Comparison of ENCODE assay signal across 24 cellular contexts in the genomic region with DNA sequence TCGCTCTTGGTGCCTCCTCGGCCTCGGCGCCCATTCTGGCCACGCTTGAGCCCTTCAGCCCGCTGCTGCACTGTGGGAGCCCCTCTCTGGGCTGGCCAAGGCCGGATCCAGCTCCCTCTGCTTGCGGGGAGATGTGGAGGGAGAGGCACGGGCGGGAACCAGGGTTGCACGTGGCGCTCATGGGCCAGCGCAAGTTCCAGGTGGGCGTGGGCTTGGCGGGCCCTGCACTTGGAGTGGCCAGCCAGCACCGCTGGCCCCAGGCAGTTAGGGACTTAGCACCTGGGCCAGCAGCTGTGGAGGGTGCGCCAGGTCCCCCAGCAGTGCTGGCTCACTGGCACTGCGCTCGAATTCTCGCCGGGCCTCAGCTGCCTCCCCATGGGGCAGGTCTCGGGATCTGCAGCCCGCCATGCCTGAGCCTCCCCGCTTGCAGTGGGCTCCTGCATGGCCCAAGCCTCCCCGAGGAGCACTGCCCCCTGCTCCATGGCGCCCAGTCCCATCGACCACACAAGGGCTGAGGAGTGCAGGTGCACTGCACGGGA.
A peak's percentile ranks its signal among the peaks of the same experiment; 100 is the strongest.
DNase-seq lines count a peak whose midpoint lies in the region; ATAC-seq, FAIRE-seq and TF ChIP-seq lines count a peak whose summit lies in the region.
"Had no signal": no experiment of that assay in that cellular context is flagged by ENCODE, and none has a peak within 500 bp of the region (broad histone marks: within the 10 kb centered on the region; RNA-seq: fewer than 3 reads in every experiment).

No MANE protein-coding gene starts in this region.

- no peak overlapping the region for H3K4me3 ChIP-seq in right cardiac atrium (ENCODE audit: low read length)
- no peak overlapping the region for H3K4me3 ChIP-seq in left ventricle myocardium inferior
- H3K4me3 ChIP-seq in kidney (ENCODE audit: low read length in 2 of 2): no peak overlapping the region
- H3K4me3 ChIP-seq: BLaER1, HAP-1 had no signal

- no peak overlapping the region for H3K27ac ChIP-seq in right cardiac atrium (ENCODE audit: low read length)
- no peak overlapping the region for H3K27ac ChIP-seq in left ventricle myocardium inferior (replicated peaks)
- no peak overlapping the region for H3K27ac ChIP-seq in kidney (ENCODE audit: low read depth in 2 of 2, low read length in 2 of 2)
- H3K27ac ChIP-seq: 22Rv1, BLaER1, C4-2B had no signal

- no peak overlapping the region for H3K4me3 Mint-ChIP-seq in immature natural killer cell
- H3K4me3 Mint-ChIP-seq: B cell; CD4-positive, CD25-positive, alpha-beta regulatory T cell; CD8-positive, alpha-beta T cell; HFFc6 had no signal

- H3K9me3 ChIP-seq in right cardiac atrium (ENCODE audit: control insufficient read depth, low read length) (no peaks in the 10 kb centered on the region), left ventricle myocardium inferior (replicated peaks) (peaks cover 13% of the 10 kb centered on the region), kidney (ENCODE audit: control insufficient read depth in 1 of 2, low read length in 2 of 2) (no peaks in the 10 kb centered on the region)
- H3K9me3 ChIP-seq: Caco-2, HAP-1 had no signal

- no peaks in the 10 kb centered on the region for H3K36me3 Mint-ChIP-seq in immature natural killer cell
- H3K36me3 Mint-ChIP-seq: CD4-positive, CD25-positive, alpha-beta regulatory T cell; CD8-positive, alpha-beta T cell had no signal

- WGBS in right cardiac atrium: 90% methylated on average over 28 of the region's 28 CpGs

- H3K27me3 ChIP-seq in right cardiac atrium (ENCODE audit: control insufficient read depth, insufficient read depth) (no peaks in the 10 kb centered on the region), left ventricle myocardium inferior (ENCODE audit: low read depth) (no peaks in the 10 kb centered on the region)
- H3K27me3 ChIP-seq: BLaER1 had no signal

- no peak overlapping the region for H3K9ac ChIP-seq in kidney (ENCODE audit: low read length in 2 of 2)
- H3K9ac ChIP-seq: BLaER1 had no signal

- no peaks in the 10 kb centered on the region for H3K36me3 ChIP-seq in left ventricle myocardium inferior
- H3K36me3 ChIP-seq in kidney (ENCODE audit: control insufficient read depth in 1 of 2, insufficient read depth in 2 of 2, low read length in 2 of 2): no peaks in the 10 kb centered on the region
- H3K36me3 ChIP-seq: BLaER1, HAP-1 had no signal

- TF ChIP-seq CTCF in left ventricle myocardium inferior (IDR thresholded peaks at IDR 0.05; ENCODE audit: borderline replicate concordance) (no peak), kidney (IDR thresholded peaks at IDR 0.05; ENCODE audit: borderline replicate concordance, extremely low read depth, insufficient read depth) (no peak)

- peaks cover 0 to 4% (median under 1%) of the 10 kb centered on the region in 3 donors for H3K27me3 Mint-ChIP-seq in immature natural killer cell (ENCODE audit: low read depth in 3 of 3)
- H3K27me3 Mint-ChIP-seq: B cell had no signal

- no peak for FAIRE-seq in kidney (lab: Jason Lieb, UNC)
- FAIRE-seq: A204.1, G401.6, GM12892, H54 had no signal

- peaks cover 0 to 17% (median 3%) of the 10 kb centered on the region in 6 donors for H3K9me3 Mint-ChIP-seq in immature natural killer cell
- H3K9me3 Mint-ChIP-seq: CD8-positive, alpha-beta T cell had no signal

- H3K4me1 ChIP-seq in right cardiac atrium (ENCODE audit: control insufficient read depth, insufficient read depth, low read length) (no peaks in the 10 kb centered on the region), left ventricle myocardium inferior (no peaks in the 10 kb centered on the region), kidney (ENCODE audit: control insufficient read depth in 1 of 2, insufficient read depth in 1 of 2, low read depth in 1 of 2, low read length in 2 of 2) (no peaks in the 10 kb centered on the region)
- H3K4me1 ChIP-seq: BLaER1, Caco-2, HAP-1 had no signal

- intact Hi-C loops in Right ventricle myocardium inferior (cut with DNase I): no loop called here
- intact Hi-C loops in Right ventricle myocardium superior (cut with DNase I): no loop called here
- intact Hi-C loops in right cardiac atrium (cut with DNase I): no loop called here
- intact Hi-C loops in left ventricle myocardium inferior (cut with micrococcal nuclease): no loop called here
- intact Hi-C loops in kidney (cut with DNase I): no loop called here
- intact Hi-C loops in posterior vena cava (cut with DNase I): no loop called here

- no peak overlapping the region for H3K27ac Mint-ChIP-seq in immature natural killer cell
- H3K27ac Mint-ChIP-seq: B cell; CD4-positive, CD25-positive, alpha-beta regulatory T cell; CD8-positive, alpha-beta T cell; HFFc6 had no signal

- H3K4me1 Mint-ChIP-seq in immature natural killer cell: no peaks in the 10 kb centered on the region
- H3K4me1 Mint-ChIP-seq: B cell; CD4-positive, CD25-positive, alpha-beta regulatory T cell had no signal

- no peak for ATAC-seq in Right ventricle myocardium inferior
- ATAC-seq in Right ventricle myocardium superior (ENCODE audit: poor library complexity): no peak
- no peak for ATAC-seq in right cardiac atrium
- ATAC-seq: CD8-positive, alpha-beta T cell had no signal

- peak; percentile 60 for DNase-seq in Right ventricle myocardium inferior (ENCODE audit: missing footprints)
- DNase-seq in Right ventricle myocardium superior: no peak
- DNase-seq in right cardiac atrium: peak in 2 of 3 donors; percentile 43 to 48
- DNase-seq in left ventricle myocardium inferior: no peak
- peak; percentile 67 for DNase-seq in kidney
- DNase-seq in posterior vena cava (ENCODE audit: low spot score): peak; percentile 68
- DNase-seq in immature natural killer cell: no peak
- DNase-seq in HuH-7 (ENCODE audit: low spot score): no peak
- DNase-seq: Caco-2; CD4-positive, CD25-positive, alpha-beta regulatory T cell; CD8-positive, alpha-beta T cell; DMS153; DND-41; GOT3; HFFc6 had no signal

Comparison
In these comparisons a context has a peak if more than half of its experiments do, and no peak if none do; other contexts are left out.
1. DNase-seq: peak in Right ventricle myocardium inferior (single experiment), right cardiac atrium (2 of 3), kidney (single experiment) and posterior vena cava (single experiment); none in Right ventricle myocardium superior (single experiment), left ventricle myocardium inferior (single experiment), immature natural killer cell (0 of 3) and HuH-7 (single experiment).